1 cellular context compared by ENCODE assay signal in the genomic region with DNA sequence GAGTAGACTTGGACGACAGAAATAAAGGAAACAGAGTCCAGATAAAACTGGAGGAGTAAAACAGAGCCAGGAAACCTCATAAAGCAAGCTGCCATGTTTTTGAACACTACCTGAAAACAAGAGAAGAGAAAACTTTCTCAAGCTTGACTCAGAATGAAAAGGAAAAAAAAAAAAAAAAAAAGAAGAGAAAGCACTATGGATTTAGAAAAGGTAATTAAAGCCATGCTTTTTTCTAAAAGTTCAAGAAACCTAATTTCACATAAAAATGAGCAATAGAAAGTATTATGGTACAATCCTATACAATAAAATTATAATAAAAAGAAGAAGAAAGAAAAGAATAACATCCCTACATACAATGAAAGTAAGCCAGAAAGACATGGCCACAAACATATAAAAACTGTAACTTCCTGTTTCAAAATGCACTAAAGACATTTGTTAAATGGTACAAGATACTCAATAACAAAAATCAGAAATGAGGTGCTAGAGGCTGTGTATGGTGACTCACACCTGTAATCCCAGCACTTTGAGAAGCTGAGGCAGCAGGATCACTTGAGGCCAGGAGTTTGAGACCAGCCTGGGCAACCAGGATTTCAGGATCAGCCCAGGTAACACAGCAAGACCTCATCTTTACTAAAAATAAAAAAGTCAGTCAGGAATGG.
TF ChIP-seq lines count a peak whose summit lies in the region.

No MANE protein-coding gene starts in this region.

TF ChIP-seq in HEK293, 187 proteins besides CTCF, POLR2A, EP300 and RAD21 (continued from another document):
- TF ChIP-seq ZNF639 (tag by site-specific recombination; IDR thresholded peaks at IDR 0.05), result no peak
- no peak for TF ChIP-seq KLF1 (tag by site-specific recombination; IDR thresholded peaks at IDR 0.05)
- peak; percentile 66 for TF ChIP-seq PRDM1 (tag by site-specific recombination; IDR thresholded peaks at IDR 0.05)
TF ChIP-seq in HEK293: peak in this region for 1.
